ENCODE assay signal across 14 cellular contexts in genomic region chr13:61255035-61255796, GRCh38.
A peak's percentile ranks its signal among the peaks of the same experiment; 100 is the strongest.
DNase-seq lines count a peak whose midpoint lies in the region; ATAC-seq, FAIRE-seq and TF ChIP-seq lines count a peak whose summit lies in the region.
"Had no signal": no experiment of that assay in that cellular context is flagged by ENCODE, and none has a peak within 500 bp of the region (broad histone marks: within the 10 kb centered on the region; RNA-seq: fewer than 3 reads in every experiment).

No MANE protein-coding gene starts in this region.

- FAIRE-seq in H1 (lab: Jason Lieb, UNC) = peak; percentile 69

- no peak overlapping the region for H3K14ac ChIP-seq in H1 (ENCODE audit: insufficient read length)

- H4K5ac ChIP-seq in H1 (ENCODE audit: insufficient read length, low read depth, low read length) = peak overlapping the region; percentile 24

- no peaks in the 10 kb centered on the region for H3K9me3 Mint-ChIP-seq in type B pancreatic cell

- no peak overlapping the region for H3K23ac ChIP-seq in H1 (ENCODE audit: insufficient read length)

- H3K23me2 ChIP-seq in H1 (ENCODE audit: low read depth, low read length) = no peaks in the 10 kb centered on the region

- H3K4ac ChIP-seq in H1 (replicated peaks; ENCODE audit: insufficient read length, low read depth, low read length) = no peak overlapping the region

- H2BK12ac ChIP-seq in H1 (ENCODE audit: low read depth, low read length) = no peak overlapping the region

- TF ChIP-seq CTCF in H1 (IDR thresholded peaks at IDR 0.05; ENCODE audit: control extremely low read depth in 1 of 3, insufficient read depth in 1 of 3, low read depth in 1 of 3, low read length in 3 of 3) = peak in 1 of 3 experiments; percentile 37; a peak in 2 of 4 replicates
- peak; percentile 65 for TF ChIP-seq CTCF in type B pancreatic cell (conservative IDR thresholded peaks at IDR 0.05)

- no peak overlapping the region for H2BK5ac ChIP-seq in H1 (ENCODE audit: low read depth, low read length)

- no peak overlapping the region for H2AK5ac ChIP-seq in H1 (ENCODE audit: low read depth, low read length)

- no peak overlapping the region for H2BK15ac ChIP-seq in H1 (ENCODE audit: low read length)

- H3K9ac ChIP-seq in H1 (replicated peaks in 1 of 4; ENCODE audit: extremely low read depth in 1 of 4, low read depth in 3 of 4, low read length in 3 of 4) = no peak overlapping the region

- no peak overlapping the region for H3K56ac ChIP-seq in H1 (replicated peaks; ENCODE audit: insufficient read length, low read depth, low read length)

- no peak overlapping the region for H3K27ac Mint-ChIP-seq in type B pancreatic cell
- H3K27ac Mint-ChIP-seq: CD4-positive, alpha-beta T cell had no signal

- no peaks in the 10 kb centered on the region for H3K27me3 Mint-ChIP-seq in type B pancreatic cell
- H3K27me3 Mint-ChIP-seq: CD4-positive, alpha-beta T cell had no signal

- H2BK120ac ChIP-seq in H1 (replicated peaks; ENCODE audit: low read depth, low read length) = no peak overlapping the region

- H3K4me3 ChIP-seq in H1 (ENCODE audit: extremely low read depth in 1 of 4, insufficient read depth in 2 of 4, low read depth in 3 of 4, low read length in 4 of 4) = no peak overlapping the region
- H3K4me3 ChIP-seq: gastroesophageal sphincter had no signal

- ATAC-seq in GM21360 (IDR thresholded peaks at IDR 0.05; ENCODE audit: unreplicated experiment) = no peak
- ATAC-seq in GM21786 (IDR thresholded peaks at IDR 0.05; ENCODE audit: unreplicated experiment) = no peak
- ATAC-seq: activated T-cell treated with anti-CD3 and anti-CD28 coated beads, Interleukin-2, amount 50 U/mL, for 4 hours; gastroesophageal sphincter; right cardiac atrium had no signal

- WGBS in H1 (ENCODE audit: extremely low coverage in 1 of 2, insufficient coverage in 1 of 2, insufficient read length in 1 of 2, insufficient replicate concordance in 2 of 2, low coverage in 1 of 2, low lambda C conversion rate in 2 of 2, missing lambda C conversion rate in 1 of 2), 2 experiments = 47% methylated on average over 4 of the region's 4 CpGs; no CpG with 5 or more reads in 1 of the 2 experiments

- no peaks in the 10 kb centered on the region for H4K20me1 ChIP-seq in H1 (replicated peaks in 1 of 2; ENCODE audit: control insufficient read depth in 1 of 2, insufficient read depth in 2 of 2, low read length in 2 of 2)

- no peak overlapping the region for H3K4me3 Mint-ChIP-seq in type B pancreatic cell
- H3K4me3 Mint-ChIP-seq: activated T-cell treated with anti-CD3 and anti-CD28 coated beads, Interleukin-2, amount 50 U/mL, for 4 hours; CD4-positive, alpha-beta T cell had no signal

- no peak overlapping the region for H4K91ac ChIP-seq in H1 (replicated peaks; ENCODE audit: insufficient read length, low read length)

- DNase-seq in stimulated activated CD4-positive, alpha-beta T cell treated with anti-CD3 and anti-CD28 coated beads, Interleukin-15, amount 100 ng/mL, for 24 hours = peak; percentile 1
- DNase-seq in stimulated activated CD4-positive, alpha-beta T cell treated with anti-CD3 and anti-CD28 coated beads, Interleukin-4, amount 100 ng/mL, for 24 hours = no peak
- peak; percentile 16 for DNase-seq in NCI-H748 treated with DMSO at 0.1 percent for 48 hours (lab: John Stamatoyannopoulos, UW)
- DNase-seq in H1 (ENCODE audit: low read depth in 1 of 2, low spot score in 2 of 2) = peak in 1 of 2 experiments; percentile 50
- no peak for DNase-seq in type B pancreatic cell (ENCODE audit: extremely low spot score, unreplicated experiment)
- DNase-seq in NK-92 treated with Interleukin-12 subunit alpha and Interleukin-12 subunit beta, amount 100 ng/mL, for 24 hours (lab: John Stamatoyannopoulos, UW) = no peak
- DNase-seq: activated T-cell treated with anti-CD3 and anti-CD28 coated beads, Interleukin-2, amount 50 U/mL, for 4 hours; CD4-positive, alpha-beta T cell; NCI-H526 treated with DMSO at 0.1 percent for 48 hours; right cardiac atrium; SW 1271 had no signal

- TF ChIP-seq POLR2A in H1 (IDR thresholded peaks at IDR 0.05; ENCODE audit: control extremely low read depth in 1 of 2, low read depth in 2 of 2, low read length in 2 of 2) = no peak

- no peaks in the 10 kb centered on the region for H3K79me1 ChIP-seq in H1 (ENCODE audit: low read depth, low read length)

- TF ChIP-seq RAD21 in H1 (IDR thresholded peaks at IDR 0.05 in 1 of 2, conservative IDR thresholded peaks at IDR 0.05 in 1 of 2; ENCODE audit: low read depth in 2 of 2, low read length in 2 of 2) = no peak; a peak in 1 of 4 replicates

- H4K8ac ChIP-seq in H1 (ENCODE audit: extremely low read depth, insufficient read depth, low read length) = no peak overlapping the region

- H2AFZ ChIP-seq in H1 (ENCODE audit: low read length) = no peak overlapping the region; the same call in 1 of the 2 replicates

- no peak overlapping the region for H3K18ac ChIP-seq in H1 (ENCODE audit: extremely low read depth, low read length)

- H2BK20ac ChIP-seq in H1 (ENCODE audit: low read length) = no peak overlapping the region

- H3K36me3 ChIP-seq in H1 (ENCODE audit: control insufficient read depth in 2 of 4, insufficient read depth in 4 of 4, low read length in 3 of 4) = no peaks in the 10 kb centered on the region
- H3K36me3 ChIP-seq: gastroesophageal sphincter had no signal

- H3K27ac ChIP-seq in H1 (ENCODE audit: low read depth, low read length) = no peak overlapping the region; the same call in 1 of the 2 replicates
- H3K27ac ChIP-seq: gastroesophageal sphincter had no signal

- H3K9me3 ChIP-seq in H1 (ENCODE audit: insufficient read depth in 2 of 2, low read depth in 1 of 2, low read length in 1 of 2) = no peaks in the 10 kb centered on the region
- H3K9me3 ChIP-seq: gastroesophageal sphincter had no signal

- no peak for TF ChIP-seq EP300 in H1 (IDR thresholded peaks at IDR 0.05; ENCODE audit: borderline replicate concordance in 1 of 2, low read depth in 2 of 2, low read length in 2 of 2)

- H3K27me3 ChIP-seq in H1 (replicated peaks in 1 of 4; ENCODE audit: control insufficient read depth in 3 of 4, extremely low read depth in 1 of 4, insufficient read depth in 3 of 4, low read length in 3 of 4) = no peaks in the 10 kb centered on the region
- H3K27me3 ChIP-seq: gastroesophageal sphincter had no signal

- H3K4me1 Mint-ChIP-seq in type B pancreatic cell (ENCODE audit: unreplicated experiment) = no peaks in the 10 kb centered on the region

- H3K4me2 ChIP-seq in H1 (ENCODE audit: insufficient read depth in 1 of 2, low read depth in 2 of 2, low read length in 2 of 2) = no peak overlapping the region; a peak in 1 of 4 replicates

- peaks cover 0 to 4% (median 0%) of the 10 kb centered on the region in 4 experiments; a peak in 1 of 7 replicates for H3K4me1 ChIP-seq in H1 (replicated peaks in 1 of 4; ENCODE audit: control insufficient read depth in 3 of 4, insufficient read depth in 4 of 4, low read length in 3 of 4)
- H3K4me1 ChIP-seq: gastroesophageal sphincter had no signal

- no peaks in the 10 kb centered on the region for H3K36me3 Mint-ChIP-seq in type B pancreatic cell

- CTCF ChIA-PET in H1 (lab: Charles Lee; ENCODE audit: partially characterized antibody) = interaction anchor here (0.6 to 2.9 kb wide), 26 partner anchors 8 to 905 kb away, joined by 3 to 22 read pairs (median 4); no protein-coding TSS in a partner anchor

- H3K79me2 ChIP-seq in H1 (ENCODE audit: control insufficient read depth in 1 of 2, insufficient read depth in 2 of 2, low read length in 2 of 2) = no peaks in the 10 kb centered on the region

- POLR2A ChIA-PET in H1 (lab: Charles Lee; ENCODE audit: partially characterized antibody) = interaction anchor here (0.6 to 0.7 kb wide), 2 partner anchors 9 to 138 kb away, joined by 3 read pairs; no protein-coding TSS in a partner anchor

Comparison
In these comparisons a context has a peak if more than half of its experiments do, and no peak if none do; other contexts are left out.
1. DNase-seq: peak in stimulated activated CD4-positive, alpha-beta T cell treated with anti-CD3 and anti-CD28 coated beads, Interleukin-15, amount 100 ng/mL, for 24 hours (single experiment) and NCI-H748 treated with DMSO at 0.1 percent for 48 hours (single experiment); none in stimulated activated CD4-positive, alpha-beta T cell treated with anti-CD3 and anti-CD28 coated beads, Interleukin-4, amount 100 ng/mL, for 24 hours (single experiment), type B pancreatic cell (single experiment) and NK-92 treated with Interleukin-12 subunit alpha and Interleukin-12 subunit beta, amount 100 ng/mL, for 24 hours (single experiment).